In genomic region chr11:134374171-134374570, GRCh38 we compare ENCODE assay signal across 25 cellular contexts. TPM values are rescaled to one million over a fixed set of nuclear protein-coding genes. Genes with fewer than 3 reads are reported as not detected.
DNase-seq lines count a peak whose midpoint lies in the region; ATAC-seq and TF ChIP-seq lines count a peak whose summit lies in the region.
"Had no signal": no experiment of that assay in that cellular context is flagged by ENCODE, and none has a peak within 500 bp of the region (broad histone marks: within the 10 kb centered on the region; RNA-seq: fewer than 3 reads in every experiment).

No MANE protein-coding gene starts in this region.

- CTCF ChIA-PET in T-cell (lab: Charles Lee), result no interaction called here

- DNase-seq in NCI-H1092 treated with DMSO at 0.1 percent for 48 hours (lab: John Stamatoyannopoulos, UW) (peak; percentile 9), NCI-H1092 (lab: John Stamatoyannopoulos, UW) (no peak), heart left ventricle (peak in 3 of 5 donors; percentile 0 to 15 (median 10)), right atrium auricular region (ENCODE audit: low spot score) (no peak), osteoblast (ENCODE audit: insufficient read length, low spot score, missing footprints) (peak; percentile 72), DMS 273 treated with DMSO at 0.1 percent for 48 hours (lab: John Stamatoyannopoulos, UW) (no peak), T-cell (no peak)
- DNase-seq: Caco-2; CD8-positive, alpha-beta T cell; HCEC 1CT; IMR-90; KG1; MG63; NCI-H1436; NCI-H187 treated with DMSO at 0.1 percent for 48 hours; NCI-H2171; NCI-H524 treated with DMSO at 0.1 percent for 48 hours; NCI-H774 had no signal

- no peak overlapping the region for H2AFZ ChIP-seq in osteoblast (ENCODE audit: low read length)

- no peak overlapping the region for H3K4me2 ChIP-seq in osteoblast (ENCODE audit: insufficient read depth, low read length)

- 77 to 81% (median 78%) methylated on average over 8 to 9 of the region's 9 CpGs for WGBS in heart left ventricle, 4 donors

- no peaks in the 10 kb centered on the region for H4K20me1 ChIP-seq in osteoblast (ENCODE audit: insufficient read depth, low read length)

- TF ChIP-seq CTCF in heart left ventricle (IDR thresholded peaks at IDR 0.05), result no peak
- no peak for TF ChIP-seq CTCF in right atrium auricular region (IDR thresholded peaks at IDR 0.05)
- TF ChIP-seq CTCF in osteoblast (IDR thresholded peaks at IDR 0.05; ENCODE audit: extremely low read depth, low read depth, low read length), result no peak

- no peaks in the 10 kb centered on the region for H3K79me2 ChIP-seq in osteoblast (ENCODE audit: insufficient read depth, low read length)

- POLR2A ChIA-PET in T-cell (lab: Charles Lee), result no interaction called here

- no peaks in the 10 kb centered on the region for H3K4me1 Mint-ChIP-seq in T-cell
- H3K4me1 Mint-ChIP-seq: B cell had no signal

- H3K9me3 ChIP-seq in heart left ventricle (no peaks in the 10 kb centered on the region), right atrium auricular region (no peaks in the 10 kb centered on the region), osteoblast (ENCODE audit: low read depth, low read length) (no peaks in the 10 kb centered on the region)
- H3K9me3 ChIP-seq: Caco-2, MG63 had no signal

- H3K27me3 Mint-ChIP-seq in T-cell, result no peaks in the 10 kb centered on the region

- intact Hi-C loops in heart left ventricle (cut with DNase I), result no loop called here

- ATAC-seq in heart left ventricle (no peak), T-cell (replicated peaks in 1 of 4) (no peak)
- ATAC-seq in activated CD4-positive, CD25-positive, alpha-beta regulatory T cell treated with anti-CD3 and anti-CD28 coated beads, Interleukin-2, amount 50 U/mL, for 24 hours, result no peak
- ATAC-seq: CD8-positive, alpha-beta T cell; Panc1; SK-N-SH treated with all-trans-retinoic acid at 6 μM for 48 hours had no signal

- H3K36me3 Mint-ChIP-seq in T-cell, result no peaks in the 10 kb centered on the region
- H3K36me3 Mint-ChIP-seq: CD8-positive, alpha-beta T cell had no signal

- H3K27me3 ChIP-seq in heart left ventricle (peaks cover 0 to 14% (median 0%) of the 10 kb centered on the region in 9 donors), right atrium auricular region (no peaks in the 10 kb centered on the region), osteoblast (ENCODE audit: insufficient read depth, low read length) (no peaks in the 10 kb centered on the region)
- H3K27me3 ChIP-seq: MG63 had no signal

- H3K4me3 ChIP-seq in heart left ventricle (no peak overlapping the region), right atrium auricular region (no peak overlapping the region), osteoblast (ENCODE audit: insufficient read depth, low read length) (no peak overlapping the region)
- H3K4me3 ChIP-seq: MG63 had no signal

- no peaks in the 10 kb centered on the region for H3K36me3 ChIP-seq in heart left ventricle
- no peaks in the 10 kb centered on the region for H3K36me3 ChIP-seq in right atrium auricular region
- no peaks in the 10 kb centered on the region for H3K36me3 ChIP-seq in osteoblast (ENCODE audit: insufficient read depth, low read length)
- H3K36me3 ChIP-seq: MG63 had no signal

- no peak overlapping the region for H3K27ac Mint-ChIP-seq in T-cell
- H3K27ac Mint-ChIP-seq: B cell; CD8-positive, alpha-beta T cell had no signal

- H3K4me1 ChIP-seq in heart left ventricle (no peaks in the 10 kb centered on the region), right atrium auricular region (no peaks in the 10 kb centered on the region), osteoblast (ENCODE audit: insufficient read depth, low read length) (no peaks in the 10 kb centered on the region)
- H3K4me1 ChIP-seq: Caco-2 had no signal

- H3K27ac ChIP-seq in heart left ventricle (no peak overlapping the region), right atrium auricular region (no peak overlapping the region), osteoblast (ENCODE audit: low read depth, low read length) (no peak overlapping the region)
- H3K27ac ChIP-seq: 22Rv1, C4-2B, RWPE1 had no signal

- H3K9me3 Mint-ChIP-seq in T-cell, result no peaks in the 10 kb centered on the region
- H3K9me3 Mint-ChIP-seq: CD8-positive, alpha-beta T cell had no signal

- no peak overlapping the region for H3K4me3 Mint-ChIP-seq in T-cell
- H3K4me3 Mint-ChIP-seq: B cell; CD8-positive, alpha-beta T cell had no signal

- no peak for TF ChIP-seq POLR2A in heart left ventricle (IDR thresholded peaks at IDR 0.05)

RNA-seq across cellular contexts. Expression of gene B3GAT1, which starts 37.9 kb away (rescaled TPM):
- total RNA-seq in heart left ventricle (under 1 TPM in 6 of 9 donors, not detected in 3; 0.05 to 0.64 (median 0.15) TPM), right atrium auricular region (under 1 TPM in 1 of 2 donors, not detected in 1; 0.16 TPM), osteoblast (not detected in 2 replicates), T-cell (1 to 10 TPM in 4 of 5 donors, under 1 TPM in 1; 0.38 to 6.1 (median 1.3) TPM)
- under 1 TPM in 1 of 2 donors, not detected in 1; 0.04 TPM for polyA plus RNA-seq in heart left ventricle
- total RNA-seq: B cell, IMR-90 had no signal
- polyA plus RNA-seq: IMR-90 had no signal

RNA-seq across cellular contexts. Expression of gene GLB1L2, which starts 42.4 kb away (rescaled TPM):
- total RNA-seq in heart left ventricle (1 to 10 TPM in 1 of 9 donors, under 1 TPM in 6, not detected in 2; 0.19 to 1.3 (median 0.37) TPM), right atrium auricular region (1 to 10 TPM in 1 of 2 donors, under 1 TPM in 1; 0.22 to 2.4 TPM), osteoblast (0.29 and 0.36 TPM in 2 replicates), T-cell (1 to 10 TPM; 1.4 to 3.6 (median 2.3) TPM)
- polyA plus RNA-seq in heart left ventricle, result under 1 TPM; 0.15 to 0.42 TPM

Comparison
In these comparisons a context has a peak if more than half of its experiments do, and no peak if none do; other contexts are left out.
1. DNase-seq: peak in NCI-H1092 treated with DMSO at 0.1 percent for 48 hours (single experiment), heart left ventricle (3 of 5) and osteoblast (single experiment); none in NCI-H1092 (single experiment), right atrium auricular region (single experiment), DMS 273 treated with DMSO at 0.1 percent for 48 hours (single experiment) and T-cell (0 of 34).